8 cellular contexts compared by ENCODE assay signal in genomic region chr4:3442959-3443749, GRCh38.
A peak's percentile ranks its signal among the peaks of the same experiment; 100 is the strongest.
DNase-seq lines count a peak whose midpoint lies in the region; ATAC-seq lines count a peak whose summit lies in the region.

No MANE protein-coding gene starts in this region.

- ATAC-seq in HG03520 (IDR thresholded peaks at IDR 0.05; ENCODE audit: unreplicated experiment) = peak; percentile 59

- peaks cover 5% of the 10 kb centered on the region for H3K4me1 ChIP-seq in adipocyte (ENCODE audit: control insufficient read depth, insufficient read depth, low read length)

- DNase-seq in DMS 273 (lab: John Stamatoyannopoulos, UW; ENCODE audit: unreplicated experiment) (peak; percentile 75), DMS 273 treated with DMSO at 0.1 percent for 48 hours (lab: John Stamatoyannopoulos, UW) (no peak), T-helper 1 cell (peak; percentile 30 to 62 (median 56)), adipocyte (ENCODE audit: low read depth) (peak; percentile 55), iPS-NIHi7 (ENCODE audit: extremely low spot score) (peak; percentile 94), amniotic stem cell (lab: John Stamatoyannopoulos, UW) (no peak)
- peak; percentile 38 to 69 for DNase-seq in stimulated activated CD4-positive, alpha-beta T cell treated with anti-CD3 and anti-CD28 coated beads, Interleukin-4, amount 100 ng/mL, for 4 hours

- no peak overlapping the region for H3K9ac ChIP-seq in adipocyte (ENCODE audit: low read length)

- H3K4me3 ChIP-seq in adipocyte (ENCODE audit: low read length) = no peak overlapping the region

- H3K9me3 ChIP-seq in adipocyte (ENCODE audit: control insufficient read depth, low read length) = no peaks in the 10 kb centered on the region

- no peaks in the 10 kb centered on the region for H3K27me3 ChIP-seq in adipocyte (replicated peaks; ENCODE audit: control insufficient read depth, insufficient read depth, low read length)

- H3K36me3 ChIP-seq in adipocyte (ENCODE audit: control insufficient read depth, insufficient read depth, low read length, severe bottlenecking) = no peaks in the 10 kb centered on the region

Comparison
In these comparisons a context has a peak if more than half of its experiments do, and no peak if none do; other contexts are left out.
1. DNase-seq: peak in DMS 273 (single experiment), T-helper 1 cell (5 of 5), adipocyte (single experiment), iPS-NIHi7 (single experiment) and stimulated activated CD4-positive, alpha-beta T cell treated with anti-CD3 and anti-CD28 coated beads, Interleukin-4, amount 100 ng/mL, for 4 hours (2 of 2); none in DMS 273 treated with DMSO at 0.1 percent for 48 hours (single experiment) and amniotic stem cell (single experiment).